In genomic region chr16:85137323-85138072, GRCh38 we compare ENCODE assay signal across 8 cellular contexts. TPM values are rescaled to one million over a fixed set of nuclear protein-coding genes. Genes with fewer than 3 reads are reported as not detected.
A peak's percentile ranks its signal among the peaks of the same experiment; 100 is the strongest.
DNase-seq lines count a peak whose midpoint lies in the region; ATAC-seq, FAIRE-seq and TF ChIP-seq lines count a peak whose summit lies in the region.

No MANE protein-coding gene starts in this region.

- H3K4me1 Mint-ChIP-seq in CD14-positive monocyte = peaks cover 43% of the 10 kb centered on the region

- peak overlapping the region; percentile 39 to 63 (median 57) for H3K27ac ChIP-seq in pancreas

- TF ChIP-seq CTCF in CD14-positive monocyte (IDR thresholded peaks at IDR 0.05) = no peak
- no peak for TF ChIP-seq CTCF in pancreas (IDR thresholded peaks at IDR 0.05)

- ATAC-seq in pancreas = peak; percentile 91 to 96 (median 94)
- ATAC-seq in HG02973 (IDR thresholded peaks at IDR 0.05; ENCODE audit: unreplicated experiment) = no peak
- no peak for ATAC-seq in GM18861 (IDR thresholded peaks at IDR 0.05; ENCODE audit: unreplicated experiment)

- H3K4me1 ChIP-seq in pancreas = peaks cover 4 to 14% (median 8%) of the 10 kb centered on the region in 3 donors

- no peaks in the 10 kb centered on the region for H3K9me3 ChIP-seq in pancreas

- no peak for FAIRE-seq in pancreas (lab: Jason Lieb, UNC)

- H3K36me3 ChIP-seq in pancreas = no peaks in the 10 kb centered on the region

- H3K27me3 Mint-ChIP-seq in CD14-positive monocyte (ENCODE audit: low read depth in 3 of 3) = peaks cover 8 to 19% (median 17%) of the 10 kb centered on the region in 3 donors

- peak; percentile 80 for DNase-seq in CD14-positive monocyte (ENCODE audit: low spot score)
- peak; percentile 35 for DNase-seq in SW480 (ENCODE audit: low spot score)
- DNase-seq in globus pallidus (ENCODE audit: low spot score) = peak; percentile 88
- DNase-seq in pancreas = peak; percentile 90 to 97 (median 92)
- no peak for DNase-seq in NCI-H748 treated with DMSO at 0.1 percent for 48 hours (lab: John Stamatoyannopoulos, UW)
- DNase-seq in activated T-cell treated with anti-CD3 and anti-CD28 coated beads, Interleukin-2, amount 50 U/mL, for 48 hours = no peak

- H3K36me3 Mint-ChIP-seq in CD14-positive monocyte = peaks cover 1 to 3% of the 10 kb centered on the region in 2 donors

- no peaks in the 10 kb centered on the region for H3K27me3 ChIP-seq in pancreas

- intact Hi-C loops in CD14-positive monocyte (cut with micrococcal nuclease) = no loop called here
- intact Hi-C loops in pancreas (cut with DNase I) = no loop called here

- peak overlapping the region in 2 of 4 donors; percentile 28 to 36 for H3K4me3 ChIP-seq in pancreas

- peak overlapping the region; percentile 79 to 91 for H3K4me3 Mint-ChIP-seq in CD14-positive monocyte

- H3K27ac Mint-ChIP-seq in CD14-positive monocyte = peak overlapping the region; percentile 94 to 97 (median 96)

- WGBS in pancreas, 2 donors = 3 to 4% methylated on average over 29 of the region's 29 CpGs

- H3K9me3 Mint-ChIP-seq in CD14-positive monocyte = peaks cover 2 to 8% (median 5%) of the 10 kb centered on the region in 7 donors

RNA-seq across cellular contexts. Expression of gene CIBAR2, which starts 25.2 kb away (rescaled TPM):
- not detected for polyA plus RNA-seq in CD14-positive monocyte
- not detected for total RNA-seq in pancreas
- polyA plus RNA-seq in pancreas = under 1 TPM in 1 of 2 donors, not detected in 1; 0.05 TPM

Comparison
In these comparisons a context has a peak if more than half of its experiments do, and no peak if none do; other contexts are left out.
1. DNase-seq: peak in CD14-positive monocyte (single experiment), SW480 (single experiment), globus pallidus (single experiment) and pancreas (6 of 6); none in NCI-H748 treated with DMSO at 0.1 percent for 48 hours (single experiment) and activated T-cell treated with anti-CD3 and anti-CD28 coated beads, Interleukin-2, amount 50 U/mL, for 48 hours (0 of 2).
2. ATAC-seq: peak in pancreas (4 of 4); none in HG02973 (single experiment) and GM18861 (single experiment).